Comparison of ENCODE assay signal across 8 cellular contexts in the genomic region with DNA sequence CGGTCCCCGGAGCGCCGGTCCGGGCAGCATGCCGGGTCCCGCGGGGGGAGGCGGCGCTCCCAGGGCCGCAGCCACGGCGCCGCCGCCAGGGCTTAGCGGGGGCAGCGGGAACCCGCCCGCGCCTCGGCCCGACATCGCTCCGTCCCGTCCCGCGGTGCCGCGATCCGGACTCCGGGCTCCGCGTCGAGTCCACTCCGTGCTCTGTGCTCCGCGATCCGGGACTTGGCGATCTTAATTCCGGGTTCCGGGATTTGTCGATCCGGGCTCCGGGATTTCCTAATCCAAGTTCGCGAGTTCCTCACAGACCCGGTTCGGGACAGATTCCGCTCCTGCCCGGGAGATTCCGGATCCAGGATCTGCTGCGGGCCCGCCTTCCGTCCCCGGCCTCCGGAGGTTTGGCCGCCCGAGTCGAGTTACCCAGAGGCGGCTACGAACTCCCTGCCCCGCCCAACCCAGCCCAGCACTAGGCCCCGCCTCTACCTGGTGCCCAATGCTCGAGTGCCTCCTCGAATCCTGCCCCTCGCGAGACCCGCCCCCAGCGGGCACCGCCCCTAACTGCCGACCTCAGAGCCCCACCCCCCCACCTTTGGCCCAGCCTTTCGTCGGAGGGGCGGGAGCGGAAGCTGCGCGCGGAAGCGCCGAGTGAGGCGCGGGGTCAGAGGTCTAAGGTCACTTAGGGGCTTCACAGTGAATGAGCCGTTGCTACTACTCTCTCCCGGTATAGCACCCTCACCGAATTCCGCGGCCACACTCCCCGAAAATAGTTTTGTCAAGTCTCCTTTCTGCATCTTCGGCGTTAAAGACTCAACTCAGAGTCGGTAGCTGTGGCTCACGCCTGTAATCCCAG. TPM values are rescaled to one million over a fixed set of nuclear protein-coding genes. Genes with fewer than 3 reads are reported as not detected.
DNase-seq lines count a peak whose midpoint lies in the region; ATAC-seq and TF ChIP-seq lines count a peak whose summit lies in the region.

A gene (minus strand): TSS at position 146 of the 847 bp plus-strand sequence. CDS start 11 bp downstream, at position 135.

- CTCF ChIA-PET in activated CD4-positive, alpha-beta T cell treated with anti-CD3 and anti-CD28 coated beads for 36 hours (lab: Charles Lee), result interaction anchor here (0.5 to 3.0 kb wide), 10 partner anchors 10 to 174 kb away, joined by 3 to 10 read pairs (median 4); a partner anchor contains a TSS

- POLR2A ChIA-PET in activated CD4-positive, alpha-beta T cell treated with anti-CD3 and anti-CD28 coated beads for 36 hours (lab: Charles Lee), result interaction anchor here (1.4 to 1.8 kb wide), 3 partner anchors 11 to 69 kb away, joined by 4 to 20 read pairs (median 6); a partner anchor contains a TSS

- DNase-seq in AML-193 (lab: John Stamatoyannopoulos, UW), result peak; percentile 97 to 98
- DNase-seq in GM19238 (ENCODE audit: insufficient read length, low spot score), result peak; percentile 94
- peak; percentile 98 for DNase-seq in NCI-H510A treated with DMSO at 0.1 percent for 48 hours (lab: John Stamatoyannopoulos, UW)
- peak; percentile 100 for DNase-seq in activated CD4-positive, alpha-beta T cell treated with anti-CD3 and anti-CD28 coated beads for 36 hours
- DNase-seq in choroid plexus epithelial cell (ENCODE audit: low read depth), result peak; percentile 100
- DNase-seq in kidney glomerular epithelial cell (lab: John Stamatoyannopoulos, UW), result peak; percentile 98
- DNase-seq in stimulated activated CD4-positive, alpha-beta T cell treated with anti-CD3 and anti-CD28 coated beads, Interleukin-1b, Interleukin-23, amount 100 ng/mL, for 1 hour (ENCODE audit: low read depth in 2 of 2), result peak; percentile 97 to 99

- peak within 1 kb of the TSS; percentile 85 for H3K4me3 ChIP-seq in choroid plexus epithelial cell (ENCODE audit: low read depth, low read length)

- no peaks in the 10 kb centered on the region for H3K27me3 Mint-ChIP-seq in activated CD4-positive, alpha-beta T cell treated with anti-CD3 and anti-CD28 coated beads for 36 hours

- H3K36me3 Mint-ChIP-seq in activated CD4-positive, alpha-beta T cell treated with anti-CD3 and anti-CD28 coated beads for 36 hours (ENCODE audit: low read depth), result peaks cover 12% of the 10 kb centered on the region

- no peaks in the 10 kb centered on the region for H3K9me3 Mint-ChIP-seq in activated CD4-positive, alpha-beta T cell treated with anti-CD3 and anti-CD28 coated beads for 36 hours (ENCODE audit: low read depth)

- peak within 1 kb of the TSS; percentile 97 for H3K27ac Mint-ChIP-seq in activated CD4-positive, alpha-beta T cell treated with anti-CD3 and anti-CD28 coated beads for 36 hours

- H3K4me3 Mint-ChIP-seq in activated CD4-positive, alpha-beta T cell treated with anti-CD3 and anti-CD28 coated beads for 36 hours, result peak within 1 kb of the TSS; percentile 98

- peaks cover 35% of the 10 kb centered on the region for H3K4me1 Mint-ChIP-seq in activated CD4-positive, alpha-beta T cell treated with anti-CD3 and anti-CD28 coated beads for 36 hours

- no peak for TF ChIP-seq CTCF in choroid plexus epithelial cell (conservative IDR thresholded peaks at IDR 0.05; ENCODE audit: low read depth, low read length)

- ATAC-seq in HG03442 (IDR thresholded peaks at IDR 0.05; ENCODE audit: unreplicated experiment), result peak; percentile 71
- peak; percentile 89 for ATAC-seq in activated CD4-positive, alpha-beta T cell treated with anti-CD3 and anti-CD28 coated beads for 36 hours

- intact Hi-C loops in activated CD4-positive, alpha-beta T cell treated with anti-CD3 and anti-CD28 coated beads for 36 hours (cut with DNase I, micrococcal nuclease), result loop anchor here (1.0 to 5.0 kb wide), 17 partner anchors 15 to 820 kb away; a partner anchor contains a TSS

RNA-seq across cellular contexts. Expression of the gene that starts here (rescaled TPM):
- 100 to 1,000 TPM in 1 of 2 experiments, 10 to 100 TPM in 1; 100.0 to 101 TPM for total RNA-seq in activated CD4-positive, alpha-beta T cell treated with anti-CD3 and anti-CD28 coated beads for 36 hours

Comparison
In these comparisons a context has a peak if more than half of its experiments do, and no peak if none do; other contexts are left out.
1. Peak in every context shown above with its lines: DNase-seq, ATAC-seq and H3K4me3 ChIP-seq.